ENCODE assay signal across 20 cellular contexts in genomic region chr2:113061241-113061640, GRCh38. TPM values are rescaled to one million over a fixed set of nuclear protein-coding genes. Genes with fewer than 3 reads are reported as not detected.
DNase-seq lines count a peak whose midpoint lies in the region; ATAC-seq, FAIRE-seq and TF ChIP-seq lines count a peak whose summit lies in the region.
"Had no signal": no experiment of that assay in that cellular context is flagged by ENCODE, and none has a peak within 500 bp of the region (broad histone marks: within the 10 kb centered on the region; RNA-seq: fewer than 3 reads in every experiment).

No MANE protein-coding gene starts in this region.

- no peak for ATAC-seq in GM21447 (IDR thresholded peaks at IDR 0.05; ENCODE audit: unreplicated experiment)
- ATAC-seq: CD8-positive, alpha-beta T cell had no signal

- H3K4me3 ChIP-seq in right atrium auricular region (no peak overlapping the region), left ventricle myocardium inferior (no peak overlapping the region)
- H3K4me3 ChIP-seq: BLaER1 treated with 17β-estradiol and CSF1 and Interleukin-3, amounts not matched to agents 10 nM and 100 nM; GM23248 had no signal

- H3K27me3 ChIP-seq in right atrium auricular region (no peaks in the 10 kb centered on the region), left ventricle myocardium inferior (ENCODE audit: low read depth) (peaks cover 45% of the 10 kb centered on the region)
- H3K27me3 ChIP-seq: BLaER1 treated with 17β-estradiol and CSF1 and Interleukin-3, amounts not matched to agents 10 nM and 100 nM had no signal

- intact Hi-C loops in left ventricle myocardium inferior (cut with micrococcal nuclease), result no loop called here

- H3K4me1 ChIP-seq in right atrium auricular region, result no peaks in the 10 kb centered on the region
- H3K4me1 ChIP-seq in left ventricle myocardium inferior, result no peaks in the 10 kb centered on the region

- DNase-seq in right atrium auricular region (ENCODE audit: low spot score), result peak; percentile 16
- no peak for DNase-seq in left ventricle myocardium inferior
- peak; percentile 24 for DNase-seq in islet precursor cell
- no peak for DNase-seq in urothelium cell line (ENCODE audit: low spot score)
- no peak for DNase-seq in T-helper 2 cell
- DNase-seq: Calu3; CD8-positive, alpha-beta T cell; DMS79 treated with DMSO at 0.1 percent for 48 hours; GF-D8; GM23248; HCEC 1CT; HFFc6; IMR-90 had no signal

- FAIRE-seq in urothelium cell line (lab: Jason Lieb, UNC), result peak; percentile 83
- FAIRE-seq: H54 had no signal

- no peak for TF ChIP-seq CTCF in right atrium auricular region (IDR thresholded peaks at IDR 0.05)
- no peak for TF ChIP-seq CTCF in left ventricle myocardium inferior (IDR thresholded peaks at IDR 0.05; ENCODE audit: borderline replicate concordance)

- H3K36me3 ChIP-seq in right atrium auricular region, result no peaks in the 10 kb centered on the region
- no peaks in the 10 kb centered on the region for H3K36me3 ChIP-seq in left ventricle myocardium inferior
- H3K36me3 ChIP-seq: BLaER1 treated with 17β-estradiol and CSF1 and Interleukin-3, amounts not matched to agents 10 nM and 100 nM had no signal

- no peaks in the 10 kb centered on the region for H3K9me3 ChIP-seq in right atrium auricular region
- H3K9me3 ChIP-seq in left ventricle myocardium inferior (replicated peaks), result peaks cover under 1% of the 10 kb centered on the region

- H3K27ac ChIP-seq in right atrium auricular region (no peak overlapping the region), left ventricle myocardium inferior (replicated peaks) (no peak overlapping the region)
- H3K27ac ChIP-seq: BLaER1 treated with 17β-estradiol and CSF1 and Interleukin-3, amounts not matched to agents 10 nM and 100 nM; GM23248; HL-60 had no signal

RNA-seq across cellular contexts. Expression of gene IL36RN, which starts 2.2 kb away (rescaled TPM):
- total RNA-seq in right atrium auricular region (not detected), left ventricle myocardium inferior (not detected)
- total RNA-seq: A172; B cell; CD8-positive, alpha-beta T cell; GM23248; HFFc6; HT1080; IMR-90 had no signal

RNA-seq across cellular contexts. Expression of gene IL1F10, which starts 6.5 kb away (rescaled TPM):
- total RNA-seq in right atrium auricular region (not detected), left ventricle myocardium inferior (not detected)
- total RNA-seq: A172; B cell; Calu3; CD8-positive, alpha-beta T cell; GM23248; HFFc6; HT1080; IMR-90 had no signal

RNA-seq across cellular contexts. Expression of gene IL36B, which starts 8.6 kb away (rescaled TPM):
- total RNA-seq in right atrium auricular region, result not detected
- total RNA-seq in left ventricle myocardium inferior, result not detected
- total RNA-seq: B cell; Calu3; CD8-positive, alpha-beta T cell; GM23248; HFFc6; HT1080; IMR-90 had no signal

RNA-seq across cellular contexts. Expression of gene IL36A, which starts 56.0 kb away (rescaled TPM):
- not detected for total RNA-seq in right atrium auricular region
- not detected for total RNA-seq in left ventricle myocardium inferior
- total RNA-seq: A172, B cell, Calu3, GM23248, HFFc6, HT1080, IMR-90 had no signal

Comparison
In these comparisons a context has a peak if more than half of its experiments do, and no peak if none do; other contexts are left out.
1. DNase-seq: peak in right atrium auricular region (single experiment) and islet precursor cell (single experiment); none in left ventricle myocardium inferior (single experiment), urothelium cell line (single experiment) and T-helper 2 cell (0 of 5).